ENCODE assay signal across 8 cellular contexts in the genomic region with DNA sequence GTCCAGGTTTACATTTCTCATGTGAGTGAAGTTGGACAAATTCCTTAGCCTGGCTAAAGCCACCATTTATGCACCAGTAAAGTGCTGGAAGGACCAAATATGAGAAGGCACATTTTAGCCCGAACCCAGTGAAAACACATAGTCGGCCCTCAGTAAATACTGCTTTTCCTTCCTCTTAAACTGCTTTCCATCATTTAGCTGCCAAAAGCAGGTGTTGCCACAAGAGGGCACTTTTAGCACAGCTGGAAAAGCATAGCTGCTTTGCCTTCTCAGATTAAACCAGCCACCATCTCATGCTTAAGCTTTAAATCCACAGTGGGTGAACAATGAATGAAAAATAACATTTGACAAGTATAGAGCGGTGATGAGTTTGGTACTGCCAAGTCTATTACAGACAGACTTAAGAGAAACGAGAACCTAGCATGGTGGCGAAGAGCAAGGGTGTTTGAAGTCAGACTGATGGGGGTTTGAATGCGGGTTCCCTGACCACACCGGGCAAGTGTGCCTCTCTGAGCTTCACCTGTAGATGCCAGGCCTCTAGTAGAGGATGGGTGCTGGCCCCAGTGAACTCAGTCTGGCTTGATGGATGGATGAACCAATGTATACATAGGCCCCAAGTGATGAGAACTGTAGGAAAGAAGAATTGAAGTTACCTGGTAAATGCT. TPM values are rescaled to one million over a fixed set of nuclear protein-coding genes. Genes with fewer than 3 reads are reported as not detected.
A peak's percentile ranks its signal among the peaks of the same experiment; 100 is the strongest.
DNase-seq lines count a peak whose midpoint lies in the region; ATAC-seq, FAIRE-seq and TF ChIP-seq lines count a peak whose summit lies in the region.

No MANE protein-coding gene starts in this region.

- TF ChIP-seq RAD21 in A549 (conservative IDR thresholded peaks at IDR 0.05 in 1 of 2, IDR thresholded peaks at IDR 0.05 in 1 of 2) = peak; percentile 76 to 83

- no peak overlapping the region for H3K4me3 Mint-ChIP-seq in activated CD4-positive, alpha-beta T cell treated with anti-CD3 and anti-CD28 coated beads, Interleukin-2, amount 10 ng/mL, durations not matched to agents 7 days and 5 days
- no peak overlapping the region for H3K4me3 Mint-ChIP-seq in stimulated activated naive B cell treated with anti-CD40 and anti-IgM and Interleukin-4, amounts not matched to agents 10 μg/mL and 1 μg/mL and 100 μg/mL, for 72 hours

- H3K27ac ChIP-seq in A549 = no peak overlapping the region

- WGBS in A549 (ENCODE audit: missing lambda C conversion rate) = 64% methylated on average over 7 of the region's 7 CpGs

- peaks cover 18% of the 10 kb centered on the region for H3K4me1 Mint-ChIP-seq in activated CD4-positive, alpha-beta T cell treated with anti-CD3 and anti-CD28 coated beads, Interleukin-2, amount 10 ng/mL, durations not matched to agents 7 days and 5 days
- peaks cover 4 to 9% of the 10 kb centered on the region in 2 donors for H3K4me1 Mint-ChIP-seq in stimulated activated naive B cell treated with anti-CD40 and anti-IgM and Interleukin-4, amounts not matched to agents 10 μg/mL and 1 μg/mL and 100 μg/mL, for 72 hours

- H3K9me3 ChIP-seq in A549 = no peaks in the 10 kb centered on the region

- no peaks in the 10 kb centered on the region for H3K9me3 Mint-ChIP-seq in activated CD4-positive, alpha-beta T cell treated with anti-CD3 and anti-CD28 coated beads, Interleukin-2, amount 10 ng/mL, durations not matched to agents 7 days and 5 days
- H3K9me3 Mint-ChIP-seq in stimulated activated naive B cell treated with anti-CD40 and anti-IgM and Interleukin-4, amounts not matched to agents 10 μg/mL and 1 μg/mL and 100 μg/mL, for 72 hours = no peaks in the 10 kb centered on the region

- peak; percentile 16 to 69 for DNase-seq in A549 (ENCODE audit: low read depth in 1 of 2, low spot score in 1 of 2)
- DNase-seq in NCI-H526 treated with DMSO at 0.1 percent for 48 hours (lab: John Stamatoyannopoulos, UW) = peak; percentile 73
- DNase-seq in activated CD4-positive, alpha-beta T cell treated with anti-CD3 and anti-CD28 coated beads, Interleukin-2, amount 10 ng/mL, durations not matched to agents 7 days and 5 days = peak; percentile 80
- DNase-seq in ecto neural progenitor cell (ENCODE audit: low spot score) = peak; percentile 66
- DNase-seq in midbrain (lab: John Stamatoyannopoulos, UW) = peak; percentile 62
- peak; percentile 55 for DNase-seq in stimulated activated naive B cell treated with anti-CD40 and anti-IgM and Interleukin-4, amounts not matched to agents 10 μg/mL and 1 μg/mL and 100 μg/mL, for 72 hours

- TF ChIP-seq POLR2A in A549 (IDR thresholded peaks at IDR 0.05; ENCODE audit: low read length) = no peak

- TF ChIP-seq EP300 in A549 (IDR thresholded peaks at IDR 0.05) = no peak

- no peak overlapping the region for H3K4me3 ChIP-seq in A549

- no peaks in the 10 kb centered on the region for H3K4me1 ChIP-seq in A549

- peak; percentile 78 for TF ChIP-seq CTCF in A549 (IDR thresholded peaks at IDR 0.05)

- peaks cover 15% of the 10 kb centered on the region for H3K36me3 Mint-ChIP-seq in activated CD4-positive, alpha-beta T cell treated with anti-CD3 and anti-CD28 coated beads, Interleukin-2, amount 10 ng/mL, durations not matched to agents 7 days and 5 days (ENCODE audit: low read depth)
- peaks cover 2 to 4% of the 10 kb centered on the region in 2 donors for H3K36me3 Mint-ChIP-seq in stimulated activated naive B cell treated with anti-CD40 and anti-IgM and Interleukin-4, amounts not matched to agents 10 μg/mL and 1 μg/mL and 100 μg/mL, for 72 hours

- no peak for FAIRE-seq in A549 (lab: Jason Lieb, UNC)

- CTCF ChIA-PET in A549 (lab: Yijun Ruan, JAX) = interaction anchor here (0.7 to 9.7 kb wide), 26 partner anchors 9 to 230 kb away, joined by 3 to 123 read pairs (median 4); no protein-coding TSS in a partner anchor
- CTCF ChIA-PET in activated CD4-positive, alpha-beta T cell treated with anti-CD3 and anti-CD28 coated beads, Interleukin-2, amount 10 ng/mL, durations not matched to agents 7 days and 5 days (lab: Charles Lee) = interaction anchor here (0.6 to 2.1 kb wide), 14 partner anchors 12 to 276 kb away, joined by 3 to 22 read pairs (median 4); no protein-coding TSS in a partner anchor

- H3K27me3 Mint-ChIP-seq in activated CD4-positive, alpha-beta T cell treated with anti-CD3 and anti-CD28 coated beads, Interleukin-2, amount 10 ng/mL, durations not matched to agents 7 days and 5 days = no peaks in the 10 kb centered on the region
- H3K27me3 Mint-ChIP-seq in stimulated activated naive B cell treated with anti-CD40 and anti-IgM and Interleukin-4, amounts not matched to agents 10 μg/mL and 1 μg/mL and 100 μg/mL, for 72 hours = no peaks in the 10 kb centered on the region

- no peak overlapping the region for H3K27ac Mint-ChIP-seq in activated CD4-positive, alpha-beta T cell treated with anti-CD3 and anti-CD28 coated beads, Interleukin-2, amount 10 ng/mL, durations not matched to agents 7 days and 5 days
- H3K27ac Mint-ChIP-seq in stimulated activated naive B cell treated with anti-CD40 and anti-IgM and Interleukin-4, amounts not matched to agents 10 μg/mL and 1 μg/mL and 100 μg/mL, for 72 hours = peak overlapping the region; percentile 1

- H3K4me2 ChIP-seq in A549 = no peak overlapping the region; the same call in 2 of the 3 replicates

- ATAC-seq in A549 (peak; percentile 71 to 89), GM18499 (IDR thresholded peaks at IDR 0.05; ENCODE audit: insufficient read depth, unreplicated experiment) (peak; percentile 52), HG03280 (IDR thresholded peaks at IDR 0.05; ENCODE audit: unreplicated experiment) (peak; percentile 77)
- ATAC-seq in stimulated activated naive B cell treated with anti-CD40 and anti-IgM and Interleukin-4, amounts not matched to agents 10 μg/mL and 1 μg/mL and 100 μg/mL, for 72 hours (replicated peaks) = peak; percentile 83 to 84

- POLR2A ChIA-PET in A549 (lab: Yijun Ruan, JAX) = interaction anchor here (0.9 kb wide), 1 partner anchor 153 kb away, joined by 3 read pairs; no protein-coding TSS in a partner anchor
- POLR2A ChIA-PET in activated CD4-positive, alpha-beta T cell treated with anti-CD3 and anti-CD28 coated beads, Interleukin-2, amount 10 ng/mL, durations not matched to agents 7 days and 5 days (lab: Charles Lee) = no interaction called here

TF ChIP-seq in A549, 52 proteins besides CTCF, POLR2A, EP300 and RAD21:
- TF ChIP-seq SMC3 (IDR thresholded peaks at IDR 0.05) = peak; percentile 83
- no peak for TF ChIP-seq CBX2 (IDR thresholded peaks at IDR 0.05; ENCODE audit: borderline replicate concordance, low read depth)

RNA-seq across cellular contexts. Expression of gene SLC35D1, which starts 57.8 kb away (rescaled TPM):
- polyA plus RNA-seq in A549 (2011; rRNA removed) = 11.7 and 12.9 TPM in 2 replicates
- polyA plus RNA-seq in A549 (2012; cell fraction: cytosol; rRNA removed) = 1.9 and 2.4 TPM in 2 replicates
- 1.1 and 1.9 TPM in 2 replicates for polyA plus RNA-seq in A549 (2012; cell fraction: nucleus; rRNA removed)
- polyA plus RNA-seq in A549 (2017; fragmentation: RNase III; extraction: RNeasy Plus Mini Kit Qiagen cat#74134 plus additional on column Dnase treatment) = 4.5 to 5.2 TPM (median 4.8 TPM) in 3 replicates
- polyA minus RNA-seq in A549 (2011; rRNA and poly(A)+ RNA removed) = 7.9 and 8.5 TPM in 2 replicates
- total RNA-seq in activated CD4-positive, alpha-beta T cell treated with anti-CD3 and anti-CD28 coated beads, Interleukin-2, amount 10 ng/mL, durations not matched to agents 7 days and 5 days = 10 to 100 TPM; 11.4 to 12.5 TPM
